Comparison of ENCODE assay signal across 21 cellular contexts in the genomic region with DNA sequence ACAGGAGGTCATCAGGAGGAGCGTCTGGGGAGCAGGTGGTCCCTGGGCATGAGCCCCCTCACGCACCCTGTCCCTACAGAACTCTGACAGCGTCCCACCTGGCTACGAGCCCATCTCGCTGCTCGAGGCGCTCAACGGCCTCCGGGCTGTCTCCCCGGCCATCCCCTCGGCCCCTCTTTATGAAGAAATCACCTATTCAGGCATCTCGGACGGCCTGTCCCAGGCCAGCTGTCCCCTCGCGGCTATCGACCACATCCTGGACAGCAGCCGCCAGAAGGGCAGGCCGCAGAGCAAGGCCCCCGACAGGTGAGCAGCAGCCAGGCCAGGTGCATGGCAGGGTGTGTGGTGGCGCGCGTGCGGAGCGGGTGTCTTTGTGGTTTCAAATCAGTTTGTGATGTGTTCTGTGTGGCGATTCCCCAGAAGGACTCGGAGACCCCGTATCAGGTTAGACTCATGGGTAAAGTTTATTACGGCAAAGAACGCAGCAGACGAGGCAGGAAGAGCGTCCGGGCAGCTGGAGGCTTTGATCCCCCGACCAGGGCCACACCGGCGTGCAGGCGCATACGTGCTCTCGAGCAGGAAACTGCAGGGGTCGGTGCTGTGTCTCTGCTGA. TPM values are rescaled to one million over a fixed set of nuclear protein-coding genes. Genes with fewer than 3 reads are reported as not detected.
DNase-seq lines count a peak whose midpoint lies in the region; ATAC-seq and TF ChIP-seq lines count a peak whose summit lies in the region.
"Had no signal": no experiment of that assay in that cellular context is flagged by ENCODE, and none has a peak within 500 bp of the region (broad histone marks: within the 10 kb centered on the region; RNA-seq: fewer than 3 reads in every experiment).

No MANE protein-coding gene starts in this region.

- in situ Hi-C loops in brain microvascular endothelial cell (cut with HindIII; ENCODE audit: low pct_ligation_motif_present, low sequenced_read_pairs) = no loop called here
- in situ Hi-C loops in transverse colon (cut with MboI; ENCODE audit: low pct_ligation_motif_present in 1 of 4, low pct_unique_long_range_greater_than_20kb in 1 of 4, low sequenced_read_pairs in 3 of 4) = no loop called here

- peaks cover 43% of the 10 kb centered on the region for H3K36me3 ChIP-seq in RWPE2 (ENCODE audit: low read depth)
- H3K36me3 ChIP-seq in endodermal cell (ENCODE audit: control insufficient read depth, insufficient read depth, low read length) = peaks cover 28% of the 10 kb centered on the region
- no peaks in the 10 kb centered on the region for H3K36me3 ChIP-seq in prostate gland
- H3K36me3 ChIP-seq in brain microvascular endothelial cell (replicated peaks) = peaks cover 49% of the 10 kb centered on the region
- peaks cover 0 to 20% (median 5%) of the 10 kb centered on the region in 4 donors for H3K36me3 ChIP-seq in transverse colon

- no peak for TF ChIP-seq POLR2A in prostate gland (IDR thresholded peaks at IDR 0.05)
- no peak for TF ChIP-seq POLR2A in transverse colon (IDR thresholded peaks at IDR 0.05)

- H3K4me1 ChIP-seq in RWPE2 (ENCODE audit: insufficient read depth, poor library complexity, severe bottlenecking) (peaks cover 28% of the 10 kb centered on the region), endodermal cell (ENCODE audit: control insufficient read depth, insufficient read depth, low read length) (no peaks in the 10 kb centered on the region), prostate gland (replicated peaks) (peaks cover 18% of the 10 kb centered on the region), transverse colon (peaks cover 0 to 26% (median 18%) of the 10 kb centered on the region in 4 donors)

- H3K27ac Mint-ChIP-seq in activated naive CD4-positive, alpha-beta T cell treated with anti-CD3 and anti-CD28 coated beads, Interleukin-2, amount 10 ng/mL, durations not matched to agents 7 days and 5 days = peak overlapping the region; percentile 39
- peak overlapping the region; percentile 55 for H3K27ac Mint-ChIP-seq in endodermal cell
- H3K27ac Mint-ChIP-seq: nephron had no signal

- peaks cover 29% of the 10 kb centered on the region for H3K4me1 Mint-ChIP-seq in activated naive CD4-positive, alpha-beta T cell treated with anti-CD3 and anti-CD28 coated beads, Interleukin-2, amount 10 ng/mL, durations not matched to agents 7 days and 5 days
- H3K4me1 Mint-ChIP-seq in endodermal cell = no peaks in the 10 kb centered on the region

- ATAC-seq in RWPE2 (ENCODE audit: low read depth) = no peak

- intact Hi-C loops in prostate gland (cut with DNase I) (no loop called here), transverse colon (cut with DNase I; ENCODE audit: low total_unique reads) (no loop called here)

- H3K9me3 ChIP-seq in RWPE2 (ENCODE audit: severe bottlenecking) (no peaks in the 10 kb centered on the region), endodermal cell (ENCODE audit: control insufficient read depth, low read length) (no peaks in the 10 kb centered on the region), prostate gland (no peaks in the 10 kb centered on the region), transverse colon (no peaks in the 10 kb centered on the region)
- H3K9me3 ChIP-seq: adrenal gland had no signal

- no peaks in the 10 kb centered on the region for H3K9me3 Mint-ChIP-seq in activated naive CD4-positive, alpha-beta T cell treated with anti-CD3 and anti-CD28 coated beads, Interleukin-2, amount 10 ng/mL, durations not matched to agents 7 days and 5 days
- no peaks in the 10 kb centered on the region for H3K9me3 Mint-ChIP-seq in endodermal cell
- H3K9me3 Mint-ChIP-seq: CD4-positive, alpha-beta memory T cell; nephron had no signal

- H3K27ac ChIP-seq in RWPE2 (ENCODE audit: poor library complexity, severe bottlenecking) (peak overlapping the region; percentile 84), endodermal cell (ENCODE audit: low read depth, low read length) (no peak overlapping the region), prostate gland (peak overlapping the region; percentile 91 to 96), brain microvascular endothelial cell (no peak overlapping the region), transverse colon (no peak overlapping the region)

- H3K36me3 Mint-ChIP-seq in activated naive CD4-positive, alpha-beta T cell treated with anti-CD3 and anti-CD28 coated beads, Interleukin-2, amount 10 ng/mL, durations not matched to agents 7 days and 5 days = peaks cover 26% of the 10 kb centered on the region
- H3K36me3 Mint-ChIP-seq in endodermal cell (ENCODE audit: low read depth) = peaks cover 14% of the 10 kb centered on the region

- TF ChIP-seq EP300 in transverse colon (IDR thresholded peaks at IDR 0.05; ENCODE audit: low read depth) = no peak

- CTCF ChIA-PET in activated naive CD4-positive, alpha-beta T cell treated with anti-CD3 and anti-CD28 coated beads, Interleukin-2, amount 10 ng/mL, durations not matched to agents 7 days and 5 days (lab: Charles Lee) = interaction anchor here (1.6 to 2.2 kb wide), 2 partner anchors 11 to 31 kb away, joined by 5 to 9 read pairs; a partner anchor contains a TSS

- H3K27me3 ChIP-seq in RWPE2 (ENCODE audit: insufficient read depth, poor library complexity, severe bottlenecking) = no peaks in the 10 kb centered on the region
- no peaks in the 10 kb centered on the region for H3K27me3 ChIP-seq in endodermal cell (ENCODE audit: control insufficient read depth, insufficient read depth, low read length, poor library complexity, severe bottlenecking)
- H3K27me3 ChIP-seq in prostate gland (replicated peaks; ENCODE audit: insufficient read depth) = no peaks in the 10 kb centered on the region
- H3K27me3 ChIP-seq in brain microvascular endothelial cell (replicated peaks) = no peaks in the 10 kb centered on the region
- H3K27me3 ChIP-seq in transverse colon = no peaks in the 10 kb centered on the region
- H3K27me3 ChIP-seq: adrenal gland had no signal

- H3K4me3 ChIP-seq in RWPE2 (ENCODE audit: severe bottlenecking) (no peak overlapping the region), endodermal cell (ENCODE audit: low read length) (no peak overlapping the region), prostate gland (no peak overlapping the region), brain microvascular endothelial cell (ENCODE audit: low read depth, low read length) (no peak overlapping the region), transverse colon (no peak overlapping the region)

- H3K27me3 Mint-ChIP-seq in activated naive CD4-positive, alpha-beta T cell treated with anti-CD3 and anti-CD28 coated beads, Interleukin-2, amount 10 ng/mL, durations not matched to agents 7 days and 5 days = no peaks in the 10 kb centered on the region
- no peaks in the 10 kb centered on the region for H3K27me3 Mint-ChIP-seq in endodermal cell (ENCODE audit: insufficient read depth)
- H3K27me3 Mint-ChIP-seq: CD4-positive, alpha-beta memory T cell had no signal

- no peak overlapping the region for H3K9ac ChIP-seq in endodermal cell (ENCODE audit: extremely low read depth, low read length, poor library complexity, severe bottlenecking)

- TF ChIP-seq CTCF in RWPE2 (IDR thresholded peaks at IDR 0.05; ENCODE audit: poor library complexity, severe bottlenecking) = no peak
- no peak for TF ChIP-seq CTCF in endodermal cell (conservative IDR thresholded peaks at IDR 0.05)
- TF ChIP-seq CTCF in prostate gland (IDR thresholded peaks at IDR 0.05) = no peak
- no peak for TF ChIP-seq CTCF in brain microvascular endothelial cell (IDR thresholded peaks at IDR 0.05; ENCODE audit: low read depth, low read length, missing control alignments)
- no peak for TF ChIP-seq CTCF in transverse colon (IDR thresholded peaks at IDR 0.05)

- DNase-seq in activated naive CD4-positive, alpha-beta T cell treated with anti-CD3 and anti-CD28 coated beads, Interleukin-2, amount 10 ng/mL, durations not matched to agents 7 days and 5 days = no peak
- DNase-seq in activated naive CD4-positive, alpha-beta T cell (lab: John Stamatoyannopoulos, UW) = no peak
- no peak for DNase-seq in RWPE2 (ENCODE audit: low spot score)
- peak; percentile 38 for DNase-seq in endodermal cell
- no peak for DNase-seq in prostate gland (ENCODE audit: low spot score)
- no peak for DNase-seq in stimulated activated CD4-positive, alpha-beta T cell treated with anti-CD3 and anti-CD28 coated beads, Interleukin-2, amount 100 ng/mL, for 24 hours
- no peak for DNase-seq in brain microvascular endothelial cell
- no peak for DNase-seq in transverse colon
- DNase-seq: ACHN; CD4-positive, alpha-beta memory T cell; effector CD8-positive, alpha-beta T cell; glutamatergic neuron; Karpas-422; mesenchymal stem cell; NCI-H1105; NCI-H2107; NCI-H524 treated with DMSO at 0.1 percent for 48 hours; SIG-M5; stimulated activated naive CD4-positive, alpha-beta T cell had no signal

- H3K4me3 Mint-ChIP-seq in activated naive CD4-positive, alpha-beta T cell treated with anti-CD3 and anti-CD28 coated beads, Interleukin-2, amount 10 ng/mL, durations not matched to agents 7 days and 5 days = no peak overlapping the region
- no peak overlapping the region for H3K4me3 Mint-ChIP-seq in endodermal cell
- H3K4me3 Mint-ChIP-seq: CD4-positive, alpha-beta memory T cell; nephron had no signal

- WGBS in endodermal cell (ENCODE audit: insufficient coverage in 1 of 2, insufficient read length in 1 of 2), 2 experiments = 96% methylated on average over 29 to 39 of the region's 39 CpGs
- WGBS in prostate gland = 80% methylated on average over 39 of the region's 39 CpGs
- 91% methylated on average over 39 of the region's 39 CpGs; no CpG with 5 or more reads in 1 of the 2 donors for WGBS in transverse colon (ENCODE audit: low coverage in 1 of 2), 2 donors

RNA-seq across cellular contexts. Expression of a gene that starts 11.8 kb away (rescaled TPM):
- total RNA-seq in endodermal cell (10 to 100 TPM; 38.6 to 40.7 TPM), prostate gland (10 to 100 TPM; 57.4 to 75.3 TPM), transverse colon (10 to 100 TPM; 32.6 to 62.7 (median 54.3) TPM)
- 36.4 TPM for polyA plus RNA-seq in endodermal cell (2013, experiment 1 of 2)
- polyA plus RNA-seq in endodermal cell (2013, experiment 2 of 2) = 33.5 TPM

RNA-seq across cellular contexts. Expression of a gene that starts 52.5 kb away (rescaled TPM):
- total RNA-seq in endodermal cell = 10 to 100 TPM; 32.4 to 41.0 TPM
- polyA plus RNA-seq in endodermal cell (2013, experiment 1 of 2) = 20.9 TPM
- polyA plus RNA-seq in endodermal cell (2013, experiment 2 of 2) = 19.6 TPM
- 10 to 100 TPM; 19.1 to 42.9 TPM for total RNA-seq in prostate gland
- total RNA-seq in transverse colon = 10 to 100 TPM; 14.9 to 38.4 (median 25.0) TPM

RNA-seq across cellular contexts. Expression of a gene that starts 52.8 kb away (rescaled TPM):
- total RNA-seq in endodermal cell (under 1 TPM; 0.35 to 0.64 TPM), prostate gland (10 to 100 TPM in 1 of 2 donors, 1 to 10 TPM in 1; 7.1 to 21.9 TPM), transverse colon (1 to 10 TPM in 1 of 4 donors, under 1 TPM in 2, not detected in 1; 0.55 to 2.9 (median 0.60) TPM)
- 0.82 TPM for polyA plus RNA-seq in endodermal cell (2013, experiment 1 of 2)
- 1.2 TPM for polyA plus RNA-seq in endodermal cell (2013, experiment 2 of 2)

RNA-seq across cellular contexts. Expression of a gene that starts 57.0 kb away (rescaled TPM):
- total RNA-seq in endodermal cell (10 to 100 TPM; 66.9 to 71.4 TPM), prostate gland (100 to 1,000 TPM in 1 of 2 donors, 10 to 100 TPM in 1; 59.6 to 101 TPM), transverse colon (100 to 1,000 TPM in 1 of 4 donors, 10 to 100 TPM in 3; 49.1 to 127 (median 79.5) TPM)
- 52.3 TPM for polyA plus RNA-seq in endodermal cell (2013, experiment 1 of 2)
- polyA plus RNA-seq in endodermal cell (2013, experiment 2 of 2) = 45.0 TPM

Comparison
In these comparisons a context has a peak if more than half of its experiments do, and no peak if none do; other contexts are left out.
1. H3K27ac ChIP-seq: peak in RWPE2 (single experiment) and prostate gland (2 of 2); none in endodermal cell (single experiment), brain microvascular endothelial cell (single experiment) and transverse colon (0 of 4).